Comparison of ENCODE assay signal across 8 cellular contexts in genomic region chr1:202968895-202969295, GRCh38. TPM values are rescaled to one million over a fixed set of nuclear protein-coding genes. Genes with fewer than 3 reads are reported as not detected.
DNase-seq lines count a peak whose midpoint lies in the region; ATAC-seq and TF ChIP-seq lines count a peak whose summit lies in the region.

No MANE protein-coding gene starts in this region.

- H3K4me3 Mint-ChIP-seq in activated naive CD4-positive, alpha-beta T cell treated with anti-CD3 and anti-CD28 coated beads for 36 hours: no peak overlapping the region

- TF ChIP-seq CTCF in GM13977 (IDR thresholded peaks at IDR 0.05; ENCODE audit: extremely low read depth, insufficient read depth, missing control alignments) (peak; percentile 56), psoas muscle (IDR thresholded peaks at IDR 0.05) (peak; percentile 58)

- H3K36me3 ChIP-seq in psoas muscle (ENCODE audit: insufficient read depth in 1 of 2, low read depth in 1 of 2): peaks cover 0 to 23% of the 10 kb centered on the region in 2 donors

- in situ Hi-C loops in GM13977 (cut with MboI; ENCODE audit: low pct_unique_long_range_greater_than_20kb, low sequenced_read_pairs, unreplicated experiment): no loop called here

- 22 to 44% (median 23%) methylated on average over 5 of the region's 5 CpGs for WGBS in psoas muscle, 3 donors

- H3K27me3 Mint-ChIP-seq in activated naive CD4-positive, alpha-beta T cell treated with anti-CD3 and anti-CD28 coated beads for 36 hours (ENCODE audit: low read depth): no peaks in the 10 kb centered on the region

- H3K9me3 Mint-ChIP-seq in activated naive CD4-positive, alpha-beta T cell treated with anti-CD3 and anti-CD28 coated beads for 36 hours: no peaks in the 10 kb centered on the region

- H3K27ac ChIP-seq in psoas muscle: peak overlapping the region; percentile 99

- H3K4me1 Mint-ChIP-seq in activated naive CD4-positive, alpha-beta T cell treated with anti-CD3 and anti-CD28 coated beads for 36 hours (ENCODE audit: low read depth): peaks cover 28% of the 10 kb centered on the region

- no peaks in the 10 kb centered on the region for H3K27me3 ChIP-seq in psoas muscle (ENCODE audit: insufficient read depth in 3 of 3, low read length in 2 of 3)

- peak; percentile 98 to 99 for DNase-seq in AML-193 (lab: John Stamatoyannopoulos, UW)
- peak; percentile 69 for DNase-seq in GM13977 (ENCODE audit: low spot score)
- DNase-seq in NCI-H69 (lab: John Stamatoyannopoulos, UW): peak; percentile 79
- peak; percentile 56 for DNase-seq in activated naive CD4-positive, alpha-beta T cell treated with anti-CD3 and anti-CD28 coated beads for 36 hours
- peak in 36 of 42 donors; percentile 8 to 77 (median 46) for DNase-seq in head of caudate nucleus
- DNase-seq in psoas muscle: peak in 1 of 2 donors; percentile 26
- no peak for DNase-seq in NCI-H1105 (lab: John Stamatoyannopoulos, UW)

- H3K9me3 ChIP-seq in psoas muscle: no peaks in the 10 kb centered on the region

- H3K36me3 Mint-ChIP-seq in activated naive CD4-positive, alpha-beta T cell treated with anti-CD3 and anti-CD28 coated beads for 36 hours (ENCODE audit: low read depth): peaks cover 1% of the 10 kb centered on the region

- CTCF ChIA-PET in activated naive CD4-positive, alpha-beta T cell treated with anti-CD3 and anti-CD28 coated beads for 36 hours (lab: Charles Lee): interaction anchor here (0.9 to 1.8 kb wide), 8 partner anchors 7 to 71 kb away, joined by 3 to 11 read pairs (median 4); partner anchors contain the start of gene KLHL12

- intact Hi-C loops in activated naive CD4-positive, alpha-beta T cell treated with anti-CD3 and anti-CD28 coated beads for 36 hours (cut with micrococcal nuclease): loop anchor here (1.0 to 10.0 kb wide), 4 partner anchors 30 to 624 kb away; partner anchors contain the start of genes PCAT6, PPP1R12B and UBE2T
- intact Hi-C loops in head of caudate nucleus (cut with DNase I): loop anchor here (5.0 kb wide), 1 partner anchor 42 kb away; the partner anchor contains the start of gene KLHL12
- intact Hi-C loops in psoas muscle (cut with DNase I): loop anchor here (1.0 to 5.0 kb wide), 3 partner anchors 14 to 42 kb away; partner anchors contain the start of genes TMEM183A (in 2 of the 2) and KLHL12 (in 1 of the 2)

- ATAC-seq in HG03139 (IDR thresholded peaks at IDR 0.05; ENCODE audit: unreplicated experiment): peak; percentile 47
- peak in 2 of 4 donors; percentile 20 to 23 for ATAC-seq in psoas muscle

- H3K4me3 ChIP-seq in psoas muscle: no peak overlapping the region

- peaks cover 10% of the 10 kb centered on the region for H3K4me1 ChIP-seq in psoas muscle

- H3K27ac Mint-ChIP-seq in activated naive CD4-positive, alpha-beta T cell treated with anti-CD3 and anti-CD28 coated beads for 36 hours: no peak overlapping the region

RNA-seq across cellular contexts. Expression of gene CYB5R1, which starts 1.8 kb away (rescaled TPM):
- 10 to 100 TPM; 13.5 to 14.1 TPM for total RNA-seq in activated naive CD4-positive, alpha-beta T cell treated with anti-CD3 and anti-CD28 coated beads for 36 hours
- 100 to 1,000 TPM; 395 to 772 (median 630) TPM for total RNA-seq in psoas muscle
- polyA plus RNA-seq in psoas muscle: 100 to 1,000 TPM; 255 to 500 (median 354) TPM

RNA-seq across cellular contexts. Expression of gene ADIPOR1, which starts 10.8 kb away (rescaled TPM):
- total RNA-seq in activated naive CD4-positive, alpha-beta T cell treated with anti-CD3 and anti-CD28 coated beads for 36 hours: 10 to 100 TPM; 75.5 to 77.0 TPM
- total RNA-seq in psoas muscle: 10 to 100 TPM; 64.4 to 91.0 (median 72.1) TPM
- 100 to 1,000 TPM in 1 of 3 donors, 10 to 100 TPM in 2; 75.3 to 127 (median 95.8) TPM for polyA plus RNA-seq in psoas muscle

RNA-seq across cellular contexts. Expression of gene TMEM183A, which starts 38.3 kb away (rescaled TPM):
- total RNA-seq in activated naive CD4-positive, alpha-beta T cell treated with anti-CD3 and anti-CD28 coated beads for 36 hours: 10 to 100 TPM; 80.3 to 90.6 TPM
- 10 to 100 TPM; 17.1 to 25.6 (median 19.2) TPM for total RNA-seq in psoas muscle
- 10 to 100 TPM; 19.0 to 33.9 (median 29.9) TPM for polyA plus RNA-seq in psoas muscle

RNA-seq across cellular contexts. Expression of gene KLHL12, which starts 41.9 kb away (rescaled TPM):
- 10 to 100 TPM; 42.5 to 42.6 TPM for total RNA-seq in activated naive CD4-positive, alpha-beta T cell treated with anti-CD3 and anti-CD28 coated beads for 36 hours
- total RNA-seq in psoas muscle: 10 to 100 TPM; 14.3 to 19.8 (median 16.1) TPM
- 10 to 100 TPM in 2 of 3 donors, 1 to 10 TPM in 1; 7.4 to 27.4 (median 16.5) TPM for polyA plus RNA-seq in psoas muscle

RNA-seq across cellular contexts. Expression of gene PPFIA4, which starts 57.4 kb away (rescaled TPM):
- total RNA-seq in activated naive CD4-positive, alpha-beta T cell treated with anti-CD3 and anti-CD28 coated beads for 36 hours: 1 to 10 TPM; 4.5 to 6.5 TPM
- total RNA-seq in psoas muscle: 10 to 100 TPM; 29.1 to 99.8 (median 51.5) TPM
- polyA plus RNA-seq in psoas muscle: 10 to 100 TPM in 2 of 3 donors, 1 to 10 TPM in 1; 8.3 to 28.3 (median 14.1) TPM

Comparison
In these comparisons a context has a peak if more than half of its experiments do, and no peak if none do; other contexts are left out.
1. RNA of gene CYB5R1, which starts 1.8 kb away (total RNA-seq): 395 to 772 TPM in psoas muscle; 13.5 to 14.1 TPM in activated naive CD4-positive, alpha-beta T cell treated with anti-CD3 and anti-CD28 coated beads for 36 hours; every median in the first group is over 10 times any median in the second.